ENCODE assay signal across 2 cellular contexts in the genomic region with DNA sequence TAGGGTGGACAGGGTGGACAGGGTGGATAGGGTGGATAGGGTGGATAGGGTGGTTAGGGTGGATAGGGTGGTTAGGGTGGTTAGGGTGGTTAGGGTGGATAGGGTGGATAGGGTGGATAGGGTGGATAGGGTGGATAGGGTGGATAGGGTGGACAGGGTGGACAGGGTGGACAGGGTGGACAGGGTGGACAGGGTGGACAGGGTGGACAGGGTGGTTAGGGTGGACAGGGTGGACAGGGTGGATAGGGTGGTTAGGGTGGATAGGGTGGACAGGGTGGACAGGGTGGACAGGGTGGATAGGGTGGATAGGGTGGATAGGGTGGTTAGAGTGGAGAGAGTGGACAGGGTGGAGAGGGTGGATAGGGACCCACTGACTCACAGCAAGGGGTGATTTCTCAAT. TPM values are rescaled to one million over a fixed set of nuclear protein-coding genes. Genes with fewer than 3 reads are reported as not detected.
"Had no signal": no experiment of that assay in that cellular context is flagged by ENCODE, and none has a peak within 500 bp of the region (broad histone marks: within the 10 kb centered on the region; RNA-seq: fewer than 3 reads in every experiment).

No MANE protein-coding gene starts in this region.

RNA-seq across cellular contexts. Expression of a gene that starts 18.9 kb away (rescaled TPM):
- total RNA-seq: naive thymus-derived CD8-positive, alpha-beta T cell had no signal
- polyA plus RNA-seq: naive thymus-derived CD8-positive, alpha-beta T cell had no signal

RNA-seq across cellular contexts. Expression of a gene that starts 59.0 kb away (rescaled TPM):
- total RNA-seq: glomerular endothelial cell; naive thymus-derived CD8-positive, alpha-beta T cell had no signal
- polyA plus RNA-seq: naive thymus-derived CD8-positive, alpha-beta T cell had no signal
